In the genomic region with DNA sequence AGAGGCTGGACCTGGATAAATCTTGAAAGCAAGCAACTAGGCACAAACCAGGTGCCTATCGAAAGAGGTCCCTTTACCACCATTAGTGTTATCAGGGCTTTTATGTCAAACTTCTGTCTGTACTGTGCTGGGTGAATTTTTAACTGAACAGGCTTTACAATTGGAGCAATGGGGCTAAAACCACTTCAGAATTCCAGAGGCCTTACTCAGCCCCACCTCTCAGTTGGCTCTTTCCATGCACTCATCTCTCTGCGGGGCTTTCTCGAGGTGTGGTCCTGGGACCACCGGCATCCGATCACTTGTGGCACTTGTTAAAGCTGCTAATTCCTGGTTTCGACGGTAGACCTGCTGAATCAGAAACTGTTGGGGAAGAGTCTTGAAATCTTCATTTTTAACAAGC, we compare ENCODE assay signal across 14 cellular contexts.
DNase-seq lines count a peak whose midpoint lies in the region; ATAC-seq and TF ChIP-seq lines count a peak whose summit lies in the region.
"Had no signal": no experiment of that assay in that cellular context is flagged by ENCODE, and none has a peak within 500 bp of the region (broad histone marks: within the 10 kb centered on the region; RNA-seq: fewer than 3 reads in every experiment).

No MANE protein-coding gene starts in this region.

- H3K9ac ChIP-seq in colonic mucosa (ENCODE audit: low read depth in 2 of 2, low read length in 2 of 2): no peak overlapping the region

- H3K36me3 ChIP-seq in kidney epithelial cell (ENCODE audit: control insufficient read depth, insufficient read depth, low read length) (no peaks in the 10 kb centered on the region), colonic mucosa (no peaks in the 10 kb centered on the region), gastroesophageal sphincter (no peaks in the 10 kb centered on the region), psoas muscle (ENCODE audit: insufficient read depth in 1 of 2, low read depth in 1 of 2) (no peaks in the 10 kb centered on the region)
- H3K36me3 ChIP-seq: ovary, suprapubic skin had no signal

- no peak for TF ChIP-seq POLR2A in gastroesophageal sphincter (IDR thresholded peaks at IDR 0.05)

- no peak overlapping the region for H3K4me3 ChIP-seq in astrocyte of the spinal cord (ENCODE audit: low read depth, low read length)
- H3K4me3 ChIP-seq in kidney epithelial cell (ENCODE audit: low read depth, low read length): no peak overlapping the region
- H3K4me3 ChIP-seq in colonic mucosa: no peak overlapping the region
- no peak overlapping the region for H3K4me3 ChIP-seq in gastroesophageal sphincter
- H3K4me3 ChIP-seq in psoas muscle: no peak overlapping the region
- H3K4me3 ChIP-seq: ovary, PC-9, suprapubic skin had no signal

- DNase-seq in ACHN (peak; percentile 90), HT1080 (ENCODE audit: low read depth) (peak; percentile 21), astrocyte of the spinal cord (ENCODE audit: low read depth, low spot score) (peak; percentile 57), kidney epithelial cell (ENCODE audit: low read depth) (peak; percentile 79), colonic mucosa (no peak), Kasumi-1 (lab: John Stamatoyannopoulos, UW) (no peak), psoas muscle (no peak)
- DNase-seq: activated CD4-positive, alpha-beta T cell treated with anti-CD3 and anti-CD28 coated beads for 1 hour; cortex of kidney; NCI-H1436; ovary; PC-9 had no signal

- TF ChIP-seq CTCF in astrocyte of the spinal cord (IDR thresholded peaks at IDR 0.05; ENCODE audit: low read depth, low read length) (no peak), kidney epithelial cell (IDR thresholded peaks at IDR 0.05; ENCODE audit: insufficient read depth, low read length, poor library complexity, severe bottlenecking) (no peak), colonic mucosa (IDR thresholded peaks at IDR 0.05) (no peak), gastroesophageal sphincter (IDR thresholded peaks at IDR 0.05) (no peak), psoas muscle (IDR thresholded peaks at IDR 0.05) (no peak)

- ATAC-seq in gastroesophageal sphincter (no peak), psoas muscle (no peak)

- 87 to 100% methylated on average over 1 to 6 of the region's 7 CpGs for WGBS in gastroesophageal sphincter (ENCODE audit: low coverage in 1 of 2), 2 donors
- WGBS in psoas muscle, 3 donors: 83 to 88% (median 83%) methylated on average over 7 of the region's 7 CpGs

- no peaks in the 10 kb centered on the region for H3K9me3 ChIP-seq in colonic mucosa
- no peaks in the 10 kb centered on the region for H3K9me3 ChIP-seq in gastroesophageal sphincter
- H3K9me3 ChIP-seq in psoas muscle: no peaks in the 10 kb centered on the region
- H3K9me3 ChIP-seq: ovary, suprapubic skin had no signal

- no peak for TF ChIP-seq EP300 in gastroesophageal sphincter (IDR thresholded peaks at IDR 0.05)

- intact Hi-C loops in colonic mucosa (cut with DNase I): no loop called here
- intact Hi-C loops in psoas muscle (cut with DNase I): no loop called here

- H3K27ac ChIP-seq in colonic mucosa (no peak overlapping the region), gastroesophageal sphincter (no peak overlapping the region), psoas muscle (no peak overlapping the region)
- H3K27ac ChIP-seq: ovary, PC-9, suprapubic skin had no signal

- in situ Hi-C loops in ACHN (cut with HindIII; ENCODE audit: low pct_ligation_motif_present, low pct_unique_long_range_greater_than_20kb, low sequenced_read_pairs): no loop called here
- in situ Hi-C loops in astrocyte of the spinal cord (cut with HindIII; ENCODE audit: low sequenced_read_pairs): no loop called here

- no peaks in the 10 kb centered on the region for H3K27me3 ChIP-seq in kidney epithelial cell (ENCODE audit: control insufficient read depth, insufficient read depth, low read length)
- no peaks in the 10 kb centered on the region for H3K27me3 ChIP-seq in colonic mucosa
- no peaks in the 10 kb centered on the region for H3K27me3 ChIP-seq in gastroesophageal sphincter
- no peaks in the 10 kb centered on the region for H3K27me3 ChIP-seq in psoas muscle (ENCODE audit: insufficient read depth in 3 of 3, low read length in 2 of 3)
- H3K27me3 ChIP-seq: ovary, suprapubic skin had no signal

- no peaks in the 10 kb centered on the region for H3K4me1 ChIP-seq in colonic mucosa
- peaks cover 0 to 29% (median 3%) of the 10 kb centered on the region in 3 donors for H3K4me1 ChIP-seq in gastroesophageal sphincter
- H3K4me1 ChIP-seq in psoas muscle: no peaks in the 10 kb centered on the region

Comparison
In these comparisons a context has a peak if more than half of its experiments do, and no peak if none do; other contexts are left out.
1. DNase-seq: peak in ACHN (single experiment), HT1080 (single experiment), astrocyte of the spinal cord (single experiment) and kidney epithelial cell (single experiment); none in colonic mucosa (single experiment), Kasumi-1 (0 of 2) and psoas muscle (0 of 2).